Comparison of ENCODE assay signal across 16 cellular contexts in the genomic region with DNA sequence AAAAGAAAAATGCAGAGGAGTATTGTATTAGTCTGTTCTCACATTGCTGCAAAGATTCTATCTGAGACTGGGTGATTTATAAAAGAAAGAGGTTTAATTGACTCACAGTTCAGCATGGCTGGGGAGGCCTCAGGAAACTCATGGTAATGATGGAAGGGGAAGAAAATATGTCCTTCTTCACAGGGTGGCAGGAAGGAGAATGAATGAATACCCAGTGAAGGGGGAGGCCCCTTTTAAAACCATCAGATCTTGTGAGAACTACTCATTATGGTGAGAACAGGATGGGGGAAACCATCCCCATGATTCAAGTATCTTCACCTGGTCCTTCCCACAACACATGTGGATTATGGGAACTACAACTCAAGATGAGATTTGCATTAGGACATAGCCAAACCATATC. TPM values are rescaled to one million over a fixed set of nuclear protein-coding genes. Genes with fewer than 3 reads are reported as not detected.
DNase-seq lines count a peak whose midpoint lies in the region; ATAC-seq lines count a peak whose summit lies in the region.
"Had no signal": no experiment of that assay in that cellular context is flagged by ENCODE, and none has a peak within 500 bp of the region (broad histone marks: within the 10 kb centered on the region; RNA-seq: fewer than 3 reads in every experiment).

No MANE protein-coding gene starts in this region.

- H3K36me3 Mint-ChIP-seq in activated CD4-positive, alpha-beta T cell treated with anti-CD3 and anti-CD28 coated beads for 36 hours (ENCODE audit: low read depth): no peaks in the 10 kb centered on the region
- H3K36me3 Mint-ChIP-seq in activated T-cell treated with anti-CD3 and anti-CD28 coated beads, Interleukin-2, amount 50 U/mL, for 24 hours (ENCODE audit: low read depth): no peaks in the 10 kb centered on the region
- peaks cover 0 to 4% of the 10 kb centered on the region in 2 donors for H3K36me3 Mint-ChIP-seq in activated naive CD4-positive, alpha-beta T cell treated with anti-CD3 and anti-CD28 coated beads, Interleukin-2, amount 50 U/mL, for 72 hours
- H3K36me3 Mint-ChIP-seq: CD4-positive, CD25-positive, alpha-beta regulatory T cell; CD8-positive, alpha-beta T cell had no signal

- peaks cover 3% of the 10 kb centered on the region for H3K9me3 Mint-ChIP-seq in activated CD4-positive, alpha-beta T cell treated with anti-CD3 and anti-CD28 coated beads for 36 hours (ENCODE audit: low read depth)
- no peaks in the 10 kb centered on the region for H3K9me3 Mint-ChIP-seq in activated T-cell treated with anti-CD3 and anti-CD28 coated beads, Interleukin-2, amount 50 U/mL, for 24 hours
- H3K9me3 Mint-ChIP-seq in activated naive CD4-positive, alpha-beta T cell treated with anti-CD3 and anti-CD28 coated beads, Interleukin-2, amount 50 U/mL, for 72 hours: no peaks in the 10 kb centered on the region
- H3K9me3 Mint-ChIP-seq: CD8-positive, alpha-beta T cell; HFFc6 had no signal

- CTCF ChIA-PET in activated CD4-positive, alpha-beta T cell treated with anti-CD3 and anti-CD28 coated beads for 36 hours (lab: Charles Lee): interaction anchor here (0.8 to 1.2 kb wide), 3 partner anchors 14 to 502 kb away, joined by 3 to 5 read pairs (median 3); no protein-coding TSS in a partner anchor

- POLR2A ChIA-PET in activated CD4-positive, alpha-beta T cell treated with anti-CD3 and anti-CD28 coated beads for 36 hours (lab: Charles Lee): no interaction called here

- intact Hi-C loops in activated CD4-positive, alpha-beta T cell treated with anti-CD3 and anti-CD28 coated beads for 36 hours (cut with DNase I, micrococcal nuclease): no loop called here

- peaks cover 9% of the 10 kb centered on the region for H3K4me1 Mint-ChIP-seq in activated CD4-positive, alpha-beta T cell treated with anti-CD3 and anti-CD28 coated beads for 36 hours
- peaks cover 12% of the 10 kb centered on the region for H3K4me1 Mint-ChIP-seq in activated T-cell treated with anti-CD3 and anti-CD28 coated beads, Interleukin-2, amount 50 U/mL, for 24 hours (ENCODE audit: low read depth)
- H3K4me1 Mint-ChIP-seq: B cell; CD4-positive, CD25-positive, alpha-beta regulatory T cell had no signal

- no peak overlapping the region for H3K27ac Mint-ChIP-seq in activated CD4-positive, alpha-beta T cell treated with anti-CD3 and anti-CD28 coated beads for 36 hours
- H3K27ac Mint-ChIP-seq in activated T-cell treated with anti-CD3 and anti-CD28 coated beads, Interleukin-2, amount 50 U/mL, for 24 hours: peak overlapping the region; percentile 15
- peak overlapping the region in 1 of 2 donors; percentile 42 for H3K27ac Mint-ChIP-seq in activated naive CD4-positive, alpha-beta T cell treated with anti-CD3 and anti-CD28 coated beads, Interleukin-2, amount 50 U/mL, for 72 hours
- H3K27ac Mint-ChIP-seq: B cell; CD4-positive, CD25-positive, alpha-beta regulatory T cell; CD8-positive, alpha-beta T cell; HFFc6 had no signal

- H3K27me3 Mint-ChIP-seq in activated CD4-positive, alpha-beta T cell treated with anti-CD3 and anti-CD28 coated beads for 36 hours: peaks cover 17% of the 10 kb centered on the region
- peaks cover 32% of the 10 kb centered on the region for H3K27me3 Mint-ChIP-seq in activated T-cell treated with anti-CD3 and anti-CD28 coated beads, Interleukin-2, amount 50 U/mL, for 24 hours

- ATAC-seq in activated CD4-positive, alpha-beta T cell treated with anti-CD3 and anti-CD28 coated beads for 36 hours: peak; percentile 96
- peak; percentile 55 to 96 for ATAC-seq in activated naive CD4-positive, alpha-beta T cell treated with anti-CD3 and anti-CD28 coated beads, Interleukin-2, amount 50 U/mL, for 72 hours
- ATAC-seq in stimulated activated naive CD8-positive, alpha-beta T cell treated with anti-CD3 and anti-CD28 coated beads, Interleukin-15, Interleukin-2, amounts not matched to agents 100 U/mL and 50 U/mL, for 24 hours: peak; percentile 85
- ATAC-seq in HG03439 (IDR thresholded peaks at IDR 0.05; ENCODE audit: unreplicated experiment): no peak
- ATAC-seq: CD8-positive, alpha-beta T cell had no signal

- H3K4me3 Mint-ChIP-seq in activated CD4-positive, alpha-beta T cell treated with anti-CD3 and anti-CD28 coated beads for 36 hours: no peak overlapping the region
- H3K4me3 Mint-ChIP-seq in activated T-cell treated with anti-CD3 and anti-CD28 coated beads, Interleukin-2, amount 50 U/mL, for 24 hours: no peak overlapping the region
- H3K4me3 Mint-ChIP-seq: B cell; CD4-positive, CD25-positive, alpha-beta regulatory T cell; CD8-positive, alpha-beta T cell; HFFc6 had no signal

- DNase-seq in activated CD4-positive, alpha-beta T cell treated with anti-CD3 and anti-CD28 coated beads for 36 hours: peak; percentile 27
- DNase-seq in activated CD4-positive, alpha-beta T cell treated with anti-CD3 and anti-CD28 coated beads for 1 hour: no peak
- no peak for DNase-seq in activated T-cell treated with anti-CD3 and anti-CD28 coated beads, Interleukin-2, amount 50 U/mL, for 24 hours
- no peak for DNase-seq in activated T-cell treated with anti-CD3 and anti-CD28 coated beads, Interleukin-2, amount 50 U/mL, for 48 hours
- no peak for DNase-seq in activated naive CD4-positive, alpha-beta T cell treated with anti-CD3 and anti-CD28 coated beads, Interleukin-2, amount 50 U/mL, for 72 hours (ENCODE audit: low spot score in 2 of 2)
- no peak for DNase-seq in activated naive CD4-positive, alpha-beta T cell treated with Interleukin-2 at 50 U/mL for 16 hours
- DNase-seq in stimulated activated naive CD8-positive, alpha-beta T cell treated with anti-CD3 and anti-CD28 coated beads, Interleukin-15, Interleukin-2, amounts not matched to agents 100 U/mL and 50 U/mL, for 24 hours: no peak
- DNase-seq: Caco-2; CD4-positive, CD25-positive, alpha-beta regulatory T cell; CD8-positive, alpha-beta T cell; DMS153; DND-41; GOT3; HFFc6 had no signal

RNA-seq across cellular contexts. Expression of gene PLCL1, which starts 9.1 kb away (rescaled TPM):
- 1 to 10 TPM; 1.6 to 1.7 TPM for total RNA-seq in activated CD4-positive, alpha-beta T cell treated with anti-CD3 and anti-CD28 coated beads for 36 hours
- 1 to 10 TPM; 1.3 to 4.9 TPM for total RNA-seq in activated naive CD4-positive, alpha-beta T cell treated with anti-CD3 and anti-CD28 coated beads, Interleukin-2, amount 50 U/mL, for 72 hours

RNA-seq across cellular contexts. Expression of gene BOLL, which starts 10.2 kb away (rescaled TPM):
- total RNA-seq in activated CD4-positive, alpha-beta T cell treated with anti-CD3 and anti-CD28 coated beads for 36 hours: not detected
- total RNA-seq in activated naive CD4-positive, alpha-beta T cell treated with anti-CD3 and anti-CD28 coated beads, Interleukin-2, amount 50 U/mL, for 72 hours: not detected
- total RNA-seq: B cell; Caco-2; CD4-positive, CD25-positive, alpha-beta regulatory T cell; CD8-positive, alpha-beta T cell; HFFc6 had no signal
